29 cellular contexts compared by ENCODE assay signal in the genomic region with DNA sequence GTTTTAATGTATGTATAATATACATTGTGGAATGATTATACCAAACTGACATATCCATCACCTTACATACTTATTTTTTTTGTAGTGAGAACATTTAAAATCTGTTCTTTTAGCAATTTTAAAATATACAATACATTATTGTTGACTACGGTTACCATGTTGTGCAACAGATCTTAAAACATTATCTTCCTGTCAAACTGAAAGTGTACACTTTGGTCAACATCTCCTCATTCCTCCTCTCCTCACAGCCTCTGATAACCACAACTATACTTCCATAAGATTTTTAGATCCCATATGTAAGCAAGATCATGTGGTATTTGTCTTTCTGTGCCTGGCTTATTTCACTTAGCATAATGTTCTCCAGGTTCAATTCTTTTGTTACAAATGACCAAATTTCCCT.
"Had no signal": no experiment of that assay in that cellular context is flagged by ENCODE, and none has a peak within 500 bp of the region (broad histone marks: within the 10 kb centered on the region; RNA-seq: fewer than 3 reads in every experiment).

No MANE protein-coding gene starts in this region.

- H3K27me3 ChIP-seq: SJSA1 had no signal

- H3K9me3 Mint-ChIP-seq: activated CD4-positive, alpha-beta T cell treated with anti-CD3 and anti-CD28 coated beads, Interleukin-2, amount 10 ng/mL, durations not matched to agents 7 days and 5 days; activated naive CD4-positive, alpha-beta T cell treated with anti-CD3 and anti-CD28 coated beads, Interleukin-2, amount 10 ng/mL, durations not matched to agents 7 days and 5 days; brain; T-helper 1 cell treated with Interleukin-12 subunit alpha and Interleukin-12 subunit beta and Interleukin-4 antibody, amounts not matched to agents 30 μg/mL and 1 μg/mL, for 36 hours; T-helper 2 cell treated with Interferon-gamma antibody and Interleukin-4, amounts not matched to agents 5 μg/mL and 100 μg/mL, for 36 hours; WTC11 had no signal

- H3K4me2 ChIP-seq: KMS-11, SK-N-SH had no signal

- H3K36me3 ChIP-seq: SJSA1 had no signal

- H3K27ac Mint-ChIP-seq: activated CD4-positive, alpha-beta T cell treated with anti-CD3 and anti-CD28 coated beads for 36 hours; activated CD4-positive, alpha-beta T cell treated with anti-CD3 and anti-CD28 coated beads, Interleukin-2, amount 10 ng/mL, durations not matched to agents 7 days and 5 days; activated CD8-positive, alpha-beta T cell treated with anti-CD3 and anti-CD28 coated beads, Interleukin-2, amount 10 ng/mL, durations not matched to agents 7 days and 5 days; activated naive CD4-positive, alpha-beta T cell treated with anti-CD3 and anti-CD28 coated beads, Interleukin-2, amount 10 ng/mL, durations not matched to agents 7 days and 5 days; activated naive CD8-positive, alpha-beta T cell; brain; T-helper 1 cell treated with Interleukin-12 subunit alpha and Interleukin-12 subunit beta and Interleukin-4 antibody, amounts not matched to agents 30 μg/mL and 1 μg/mL, for 36 hours; T-helper 2 cell treated with Interferon-gamma antibody and Interleukin-4, amounts not matched to agents 5 μg/mL and 100 μg/mL, for 36 hours; WTC11 had no signal

- DNase-seq: activated CD4-positive, alpha-beta T cell treated with anti-CD3 and anti-CD28 coated beads for 36 hours; activated CD4-positive, alpha-beta T cell treated with anti-CD3 and anti-CD28 coated beads, Interleukin-2, amount 10 ng/mL, durations not matched to agents 7 days and 5 days; activated CD4-positive, alpha-beta T cell treated with anti-CD3 and anti-CD28 coated beads, Interleukin-2, amount 50 U/mL, for 48 hours; activated CD8-positive, alpha-beta memory T cell treated with anti-CD3 and anti-CD28 coated beads, Interleukin-2, amount 50 U/mL, for 4 hours; activated CD8-positive, alpha-beta T cell treated with anti-CD3 and anti-CD28 coated beads, Interleukin-2, amount 10 ng/mL, durations not matched to agents 7 days and 5 days; activated effector memory CD4-positive, alpha-beta T cell treated with Interleukin-2 at 50 U/mL for 16 hours; activated naive CD4-positive, alpha-beta T cell treated with anti-CD3 and anti-CD28 coated beads, Interleukin-2, amount 10 ng/mL, durations not matched to agents 7 days and 5 days; activated T-cell treated with anti-CD3 and anti-CD28 coated beads for 4 hours; activated T-cell treated with anti-CD3 and anti-CD28 coated beads, Interleukin-2, amount 50 U/mL, for 48 hours; caudate nucleus; MM.1S; NCI-H1092; NCI-H1436 treated with DMSO at 0.1 percent for 48 hours; NCI-H1694 treated with DMSO at 0.1 percent for 48 hours; NCI-H2029; NCI-H345; NCI-H524 treated with DMSO at 0.1 percent for 48 hours; SHP77 treated with DMSO at 0.1 percent for 48 hours; SK-N-SH had no signal

- H3K4me1 ChIP-seq: SJSA1 had no signal

- H3K4me3 Mint-ChIP-seq: activated CD4-positive, alpha-beta T cell treated with anti-CD3 and anti-CD28 coated beads for 36 hours; activated CD4-positive, alpha-beta T cell treated with anti-CD3 and anti-CD28 coated beads, Interleukin-2, amount 10 ng/mL, durations not matched to agents 7 days and 5 days; activated CD8-positive, alpha-beta T cell treated with anti-CD3 and anti-CD28 coated beads, Interleukin-2, amount 10 ng/mL, durations not matched to agents 7 days and 5 days; activated naive CD4-positive, alpha-beta T cell treated with anti-CD3 and anti-CD28 coated beads, Interleukin-2, amount 10 ng/mL, durations not matched to agents 7 days and 5 days; activated naive CD8-positive, alpha-beta T cell; brain; T-helper 1 cell treated with Interleukin-12 subunit alpha and Interleukin-12 subunit beta and Interleukin-4 antibody, amounts not matched to agents 30 μg/mL and 1 μg/mL, for 36 hours; T-helper 2 cell treated with Interferon-gamma antibody and Interleukin-4, amounts not matched to agents 5 μg/mL and 100 μg/mL, for 36 hours; WTC11 had no signal

- H3K27me3 Mint-ChIP-seq: activated CD4-positive, alpha-beta T cell treated with anti-CD3 and anti-CD28 coated beads for 36 hours; activated CD4-positive, alpha-beta T cell treated with anti-CD3 and anti-CD28 coated beads, Interleukin-2, amount 10 ng/mL, durations not matched to agents 7 days and 5 days; activated naive CD4-positive, alpha-beta T cell treated with anti-CD3 and anti-CD28 coated beads, Interleukin-2, amount 10 ng/mL, durations not matched to agents 7 days and 5 days; activated naive CD8-positive, alpha-beta T cell had no signal

- H3K36me3 Mint-ChIP-seq: activated naive CD8-positive, alpha-beta T cell; brain; WTC11 had no signal

- H3K27ac ChIP-seq: KMS-11, SJSA1 had no signal

- H3K9me3 ChIP-seq: SJSA1, SK-N-SH had no signal

- H3K4me3 ChIP-seq: SJSA1 had no signal

- ATAC-seq: activated CD4-positive, alpha-beta T cell treated with anti-CD3 and anti-CD28 coated beads for 36 hours; activated CD4-positive, CD25-positive, alpha-beta regulatory T cell treated with anti-CD3 and anti-CD28 coated beads, Interleukin-2, amount 50 U/mL, for 24 hours; activated CD8-positive, alpha-beta T cell treated with anti-CD3 and anti-CD28 coated beads, Interleukin-2, amount 10 ng/mL, durations not matched to agents 7 days and 5 days; Panc1; WTC11 had no signal

- H3K9ac ChIP-seq: KMS-11, SK-N-SH had no signal

- FAIRE-seq: bronchial epithelial cell had no signal

- H3K4me1 Mint-ChIP-seq: brain had no signal
